ENCODE assay signal across 22 cellular contexts in the genomic region with DNA sequence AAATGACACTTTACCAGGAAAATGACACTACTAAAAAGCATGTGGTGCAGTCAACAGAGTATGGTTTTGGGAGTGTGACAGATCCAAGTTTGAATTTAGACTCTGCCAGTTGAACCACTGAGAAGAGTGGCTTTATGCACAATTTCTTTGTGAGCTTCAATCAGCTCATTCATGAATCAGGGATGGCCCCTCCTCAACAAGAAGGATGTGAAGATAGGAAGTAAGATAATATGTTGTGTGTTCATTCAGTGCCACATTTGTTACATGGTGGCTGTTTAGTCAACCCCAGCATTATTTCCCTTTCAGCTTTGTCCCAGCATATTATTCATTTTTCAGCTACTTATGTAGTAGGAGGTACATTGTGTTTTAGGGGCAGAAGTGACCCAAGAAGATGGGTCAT.
"Had no signal": no experiment of that assay in that cellular context is flagged by ENCODE, and none has a peak within 500 bp of the region (broad histone marks: within the 10 kb centered on the region; RNA-seq: fewer than 3 reads in every experiment).

No MANE protein-coding gene starts in this region.

- H3K4me2 ChIP-seq: hepatocyte had no signal

- H3K27ac ChIP-seq: hepatocyte, left ventricle myocardium inferior, parathyroid adenoma, spleen, suprapubic skin, thoracic aorta, tibial artery, upper lobe of right lung had no signal

- H3K4me3 ChIP-seq: hepatocyte, left ventricle myocardium inferior, lung, spleen, suprapubic skin, thoracic aorta, tibial artery, upper lobe of right lung had no signal

- H2AFZ ChIP-seq: hepatocyte, parathyroid adenoma had no signal

- ATAC-seq: natural killer cell treated with Interleukin-12 subunit alpha and Interleukin-12 subunit beta and Interleukin-15 and Interleukin-18, amount 100 ng/mL, for 72 hours; right cardiac atrium; sciatic nerve; stimulated activated effector memory CD8-positive, alpha-beta T cell treated with anti-CD3 and anti-CD28 coated beads, Interleukin-12 subunit alpha, Interleukin-12 subunit beta, amount 100 ng/mL, for 72 hours; upper lobe of right lung had no signal

- DNase-seq: islet precursor cell; left ventricle myocardium inferior; mesendoderm; naive B cell; occipital lobe; retina; right cardiac atrium; small intestine; spleen; stimulated activated CD4-positive, alpha-beta T cell treated with anti-CD3 and anti-CD28 coated beads, Interleukin-4, amount 100 ng/mL, for 24 hours; stimulated activated naive CD4-positive, alpha-beta T cell; tibial artery; trophoblast cell; upper lobe of right lung had no signal

- H3K4me1 ChIP-seq: left ventricle myocardium inferior, parathyroid adenoma, spleen, suprapubic skin, tibial artery, upper lobe of right lung had no signal

- H3K79me2 ChIP-seq: hepatocyte, parathyroid adenoma had no signal

- H3K9ac ChIP-seq: parathyroid adenoma had no signal

- H3K27me3 ChIP-seq: hepatocyte, spleen, suprapubic skin, tibial artery, upper lobe of right lung had no signal

- H3K9me3 ChIP-seq: left ventricle myocardium inferior, spleen, suprapubic skin, thoracic aorta, tibial artery, upper lobe of right lung had no signal
